In the genomic region with DNA sequence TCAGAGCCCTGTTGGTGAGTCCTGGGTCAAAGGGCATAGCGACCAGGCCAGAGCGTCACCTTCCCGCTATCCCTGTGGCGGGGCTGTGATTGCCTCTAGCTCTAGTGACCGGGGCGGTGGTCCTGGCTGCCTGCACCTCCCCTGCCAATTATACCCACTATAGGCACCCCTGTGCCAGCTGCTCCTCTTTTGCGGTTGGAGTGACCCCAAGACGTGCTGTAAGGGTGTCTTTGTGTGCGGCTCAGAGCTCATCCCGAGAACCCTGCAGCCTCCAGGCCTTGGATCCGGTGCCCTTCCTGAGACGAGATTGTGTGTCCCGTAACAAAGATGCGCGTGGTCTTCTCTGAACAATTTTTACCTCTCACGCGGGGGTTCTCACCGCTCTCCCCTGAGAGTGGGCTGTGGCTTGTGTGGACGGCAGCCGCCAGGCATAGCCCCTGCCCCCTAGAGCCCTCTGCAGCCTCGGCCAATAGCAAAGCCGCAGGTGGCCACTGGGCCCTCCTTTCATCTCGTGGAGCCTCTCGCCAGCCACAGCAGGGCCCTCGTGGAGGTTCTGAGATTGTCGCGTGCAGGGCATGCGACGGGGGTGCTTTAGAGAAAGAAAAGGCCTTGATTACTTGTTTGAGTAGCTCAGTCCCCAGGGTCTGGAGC, we compare ENCODE assay signal across 2 cellular contexts.
TF ChIP-seq lines count a peak whose summit lies in the region.

No MANE protein-coding gene starts in this region.

TF ChIP-seq in WTC11, 78 proteins besides CTCF, POLR2A, EP300 and RAD21 (continued from another document):
- TF ChIP-seq, protein P1, sequence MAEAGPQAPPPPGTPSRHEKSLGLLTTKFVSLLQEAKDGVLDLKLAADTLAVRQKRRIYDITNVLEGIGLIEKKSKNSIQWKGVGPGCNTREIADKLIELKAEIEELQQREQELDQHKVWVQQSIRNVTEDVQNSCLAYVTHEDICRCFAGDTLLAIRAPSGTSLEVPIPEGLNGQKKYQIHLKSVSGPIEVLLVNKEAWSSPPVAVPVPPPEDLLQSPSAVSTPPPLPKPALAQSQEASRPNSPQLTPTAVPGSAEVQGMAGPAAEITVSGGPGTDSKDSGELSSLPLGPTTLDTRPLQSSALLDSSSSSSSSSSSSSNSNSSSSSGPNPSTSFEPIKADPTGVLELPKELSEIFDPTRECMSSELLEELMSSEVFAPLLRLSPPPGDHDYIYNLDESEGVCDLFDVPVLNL (CRISPR knock-in tag; IDR thresholded peaks at IDR 0.05; ENCODE audit: borderline replicate concordance, low read depth) = no peak
- no peak for TF ChIP-seq JUN (CRISPR knock-in tag; IDR thresholded peaks at IDR 0.05)

TF ChIP-seq in HEK293T, 16 proteins besides CTCF, POLR2A, EP300 and RAD21 (continued from another document):
- TF ChIP-seq FOXA1 (IDR thresholded peaks at IDR 0.05) = no peak
